Comparison of ENCODE assay signal across 11 cellular contexts in the genomic region with DNA sequence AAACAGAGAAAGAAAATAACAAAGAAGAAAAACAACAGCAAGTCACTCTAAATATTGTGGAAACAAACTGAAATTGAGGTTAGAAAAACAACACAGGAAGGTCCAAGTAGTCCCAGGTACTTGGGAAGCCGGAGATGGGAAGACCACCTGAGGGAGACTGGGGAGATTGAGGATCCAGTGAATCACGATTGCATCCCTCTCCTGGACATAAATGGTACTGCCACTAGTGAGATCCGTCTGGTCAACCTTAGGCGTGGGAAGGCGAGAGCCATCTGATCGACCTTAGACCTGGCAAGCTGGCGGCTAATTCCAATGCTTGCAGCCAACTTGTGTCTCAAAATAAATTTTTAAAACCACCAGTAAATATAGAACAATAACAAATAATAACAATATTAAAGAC.
DNase-seq lines count a peak whose midpoint lies in the region; ATAC-seq, FAIRE-seq and TF ChIP-seq lines count a peak whose summit lies in the region.
"Had no signal": no experiment of that assay in that cellular context is flagged by ENCODE, and none has a peak within 500 bp of the region (broad histone marks: within the 10 kb centered on the region; RNA-seq: fewer than 3 reads in every experiment).

No MANE protein-coding gene starts in this region.

- no peaks in the 10 kb centered on the region for H3K9me1 ChIP-seq in K562 (ENCODE audit: control insufficient read depth, insufficient read depth, low read length)

- intact Hi-C loops in K562 (cut with micrococcal nuclease) = no loop called here

- H3K4me1 Mint-ChIP-seq in activated CD8-positive, alpha-beta memory T cell treated with anti-CD3 and anti-CD28 coated beads, Interleukin-2, amount 10 ng/mL, durations not matched to agents 7 days and 5 days = no peaks in the 10 kb centered on the region

- H3K9me3 ChIP-seq in K562 (replicated peaks; ENCODE audit: control insufficient read depth, insufficient read depth, low read depth, low read length) = peaks cover 2% of the 10 kb centered on the region
- H3K9me3 ChIP-seq: tibial artery had no signal

- no peak overlapping the region for H3K4me2 ChIP-seq in K562 (ENCODE audit: insufficient read depth, low read length)

- no peak overlapping the region for H2AFZ ChIP-seq in K562 (ENCODE audit: low read depth, low read length)

- H3K36me3 Mint-ChIP-seq in activated CD8-positive, alpha-beta memory T cell treated with anti-CD3 and anti-CD28 coated beads, Interleukin-2, amount 10 ng/mL, durations not matched to agents 7 days and 5 days = no peaks in the 10 kb centered on the region

- H3K9me3 Mint-ChIP-seq in activated CD8-positive, alpha-beta memory T cell treated with anti-CD3 and anti-CD28 coated beads, Interleukin-2, amount 10 ng/mL, durations not matched to agents 7 days and 5 days (ENCODE audit: low read depth) = peaks cover 42% of the 10 kb centered on the region

- no peak overlapping the region for H3K9ac ChIP-seq in K562 (ENCODE audit: insufficient read depth in 1 of 2, low read depth in 2 of 2, low read length in 2 of 2)

- no peaks in the 10 kb centered on the region for H4K20me1 ChIP-seq in K562 (replicated peaks; ENCODE audit: control insufficient read depth, insufficient read depth, low read length)

- no TSS peak for BruUV-seq in K562 (replicated peaks; lab: Mats Ljungman, UMichigan)

- TF ChIP-seq RAD21 in Ishikawa (IDR thresholded peaks at IDR 0.05; ENCODE audit: low read depth) = 0 out of 2 replicates have a peak, but pooled peaks have one; percentile 4
- TF ChIP-seq RAD21 in K562 (CRISPR knock-in tag; conservative IDR thresholded peaks at IDR 0.05 in 1 of 2, IDR thresholded peaks at IDR 0.05 in 1 of 2) = peak in 1 of 2 experiments; percentile 12; a peak in 1 of 4 replicates

- no peaks in the 10 kb centered on the region for H3K36me3 ChIP-seq in K562 (ENCODE audit: control insufficient read depth, insufficient read depth, low read length)
- H3K36me3 ChIP-seq: tibial artery had no signal

- H3K4me3 ChIP-seq in K562 = no peak overlapping the region
- H3K4me3 ChIP-seq: tibial artery had no signal

- no peak for FAIRE-seq in K562 (lab: Jason Lieb, UNC)

- 2% methylated on average over 7 of the region's 7 CpGs for WGBS in K562 (ENCODE audit: insufficient coverage, low coverage, missing lambda C conversion rate)

- no peak for TF ChIP-seq EP300 in Ishikawa (IDR thresholded peaks at IDR 0.05; ENCODE audit: borderline replicate concordance)
- TF ChIP-seq EP300 in K562 (IDR thresholded peaks at IDR 0.05; ENCODE audit: low read length) = no peak

- no peak overlapping the region for H3K27ac Mint-ChIP-seq in activated CD8-positive, alpha-beta memory T cell treated with anti-CD3 and anti-CD28 coated beads, Interleukin-2, amount 10 ng/mL, durations not matched to agents 7 days and 5 days
- H3K27ac Mint-ChIP-seq: dendritic cell treated with granulocyte-macrophage colony-stimulating factor and Interleukin-4, amounts not matched to agents 40 ng/mL and 50 ng/mL, for 4 days had no signal

- no peaks in the 10 kb centered on the region for H3K27me3 ChIP-seq in K562 (ENCODE audit: control insufficient read depth in 2 of 2, insufficient read depth in 2 of 2, low read length in 2 of 2)
- H3K27me3 ChIP-seq: tibial artery had no signal

- H3K4me1 ChIP-seq in K562 (replicated peaks in 1 of 2; ENCODE audit: control insufficient read depth in 2 of 2, insufficient read depth in 2 of 2, low read length in 2 of 2) = no peaks in the 10 kb centered on the region
- H3K4me1 ChIP-seq: tibial artery had no signal

- in situ Hi-C loops in K562 (cut with MboI) = no loop called here

- no peaks in the 10 kb centered on the region for H3K27me3 Mint-ChIP-seq in activated CD8-positive, alpha-beta memory T cell treated with anti-CD3 and anti-CD28 coated beads, Interleukin-2, amount 10 ng/mL, durations not matched to agents 7 days and 5 days
- H3K27me3 Mint-ChIP-seq: dendritic cell treated with granulocyte-macrophage colony-stimulating factor and Interleukin-4, amounts not matched to agents 40 ng/mL and 50 ng/mL, for 4 days had no signal

- POLR2A ChIA-PET in K562 (lab: Yijun Ruan, JAX) = no interaction called here

- CTCF ChIA-PET in K562 (lab: Yijun Ruan, JAX; ENCODE audit: low intra/inter-chr PET ratio) = no interaction called here
- CTCF ChIA-PET in activated CD8-positive, alpha-beta memory T cell treated with anti-CD3 and anti-CD28 coated beads, Interleukin-2, amount 10 ng/mL, durations not matched to agents 7 days and 5 days (lab: Charles Lee) = no interaction called here

- TF ChIP-seq POLR2A in K562 (conservative IDR thresholded peaks at IDR 0.05) = no peak

- H3K79me2 ChIP-seq in K562 (ENCODE audit: control insufficient read depth, insufficient read depth, low read length) = no peaks in the 10 kb centered on the region

- peak in 2 of 3 experiments; percentile 20 to 46; a peak in 3 of 6 replicates for TF ChIP-seq CTCF in K562 (IDR thresholded peaks at IDR 0.05 in 2 of 3, conservative IDR thresholded peaks at IDR 0.05 in 1 of 3; ENCODE audit: insufficient read depth in 2 of 3, low read depth in 1 of 3, low read length in 3 of 3)
- TF ChIP-seq CTCF in GM10266 (IDR thresholded peaks at IDR 0.05; ENCODE audit: control insufficient read depth, insufficient read depth, low read depth, missing control alignments) = no peak

- H3K4me3 Mint-ChIP-seq in activated CD8-positive, alpha-beta memory T cell treated with anti-CD3 and anti-CD28 coated beads, Interleukin-2, amount 10 ng/mL, durations not matched to agents 7 days and 5 days = no peak overlapping the region
- H3K4me3 Mint-ChIP-seq: dendritic cell treated with granulocyte-macrophage colony-stimulating factor and Interleukin-4, amounts not matched to agents 40 ng/mL and 50 ng/mL, for 4 days had no signal

- ATAC-seq in K562 = peak; percentile 72; the same call in 2 of the 3 replicates
- no peak for ATAC-seq in activated CD8-positive, alpha-beta memory T cell treated with anti-CD3 and anti-CD28 coated beads, Interleukin-2, amount 10 ng/mL, durations not matched to agents 7 days and 5 days
- ATAC-seq in GM19455 (IDR thresholded peaks at IDR 0.05; ENCODE audit: unreplicated experiment) = no peak

- H3K27ac ChIP-seq in K562 (ENCODE audit: extremely low read depth, low read depth, low read length) = no peak overlapping the region
- H3K27ac ChIP-seq: tibial artery had no signal

- DNase-seq in DMS53 (lab: John Stamatoyannopoulos, UW) (peak; percentile 59), DMS53 treated with DMSO at 0.1 percent for 48 hours (lab: John Stamatoyannopoulos, UW; ENCODE audit: unreplicated experiment) (no peak), K562 (ENCODE audit: extremely low read depth in 1 of 4, low spot score in 3 of 4) (peak; percentile 38 to 65 (median 56)), myocyte (ENCODE audit: low read depth) (peak; percentile 2), GM10266 (ENCODE audit: extremely low spot score) (no peak)
- DNase-seq in activated CD8-positive, alpha-beta memory T cell treated with anti-CD3 and anti-CD28 coated beads, Interleukin-2, amount 10 ng/mL, durations not matched to agents 7 days and 5 days = no peak
- DNase-seq: NCI-H446 treated with DMSO at 0.1 percent for 48 hours, tibial artery had no signal

TF ChIP-seq in Ishikawa, 13 proteins besides CTCF, POLR2A, EP300 and RAD21 (continues in another document):
- no peak for TF ChIP-seq TCF12 (IDR thresholded peaks at IDR 0.05; ENCODE audit: low read depth)
- TF ChIP-seq TAF1 (IDR thresholded peaks at IDR 0.05; ENCODE audit: low read depth) = no peak
- TF ChIP-seq USF1 (IDR thresholded peaks at IDR 0.05) = no peak

TF ChIP-seq in K562, 482 proteins besides CTCF, POLR2A, EP300 and RAD21:
- no peak for TF ChIP-seq RFX7 (CRISPR knock-in tag; IDR thresholded peaks at IDR 0.05)
- no peak for TF ChIP-seq PURB (CRISPR knock-in tag; IDR thresholded peaks at IDR 0.05; ENCODE audit: low read depth)
- no peak for TF ChIP-seq BRF2 (IDR thresholded peaks at IDR 0.05; ENCODE audit: borderline replicate concordance, insufficient read depth, insufficient read length)
- no peak for TF ChIP-seq NR2F6 (CRISPR knock-in tag; IDR thresholded peaks at IDR 0.05)
- TF ChIP-seq SIN3B (IDR thresholded peaks at IDR 0.05; ENCODE audit: low read depth) = no peak

Comparison
In these comparisons a context has a peak if more than half of its experiments do, and no peak if none do; other contexts are left out.
1. DNase-seq: peak in DMS53 (single experiment), K562 (4 of 4) and myocyte (single experiment); none in DMS53 treated with DMSO at 0.1 percent for 48 hours (single experiment), activated CD8-positive, alpha-beta memory T cell treated with anti-CD3 and anti-CD28 coated beads, Interleukin-2, amount 10 ng/mL, durations not matched to agents 7 days and 5 days (single experiment) and GM10266 (single experiment).